ENCODE assay signal across 1 cellular context in genomic region chr12:69101505-69101904, GRCh38.
TF ChIP-seq lines count a peak whose summit lies in the region.

No MANE protein-coding gene starts in this region.

TF ChIP-seq in HepG2, 621 proteins besides CTCF, POLR2A, EP300 and RAD21 (continued from another document and continues in another):
- TF ChIP-seq ZXDC (CRISPR knock-in tag; IDR thresholded peaks at IDR 0.05), result no peak
- TF ChIP-seq, protein P1, sequence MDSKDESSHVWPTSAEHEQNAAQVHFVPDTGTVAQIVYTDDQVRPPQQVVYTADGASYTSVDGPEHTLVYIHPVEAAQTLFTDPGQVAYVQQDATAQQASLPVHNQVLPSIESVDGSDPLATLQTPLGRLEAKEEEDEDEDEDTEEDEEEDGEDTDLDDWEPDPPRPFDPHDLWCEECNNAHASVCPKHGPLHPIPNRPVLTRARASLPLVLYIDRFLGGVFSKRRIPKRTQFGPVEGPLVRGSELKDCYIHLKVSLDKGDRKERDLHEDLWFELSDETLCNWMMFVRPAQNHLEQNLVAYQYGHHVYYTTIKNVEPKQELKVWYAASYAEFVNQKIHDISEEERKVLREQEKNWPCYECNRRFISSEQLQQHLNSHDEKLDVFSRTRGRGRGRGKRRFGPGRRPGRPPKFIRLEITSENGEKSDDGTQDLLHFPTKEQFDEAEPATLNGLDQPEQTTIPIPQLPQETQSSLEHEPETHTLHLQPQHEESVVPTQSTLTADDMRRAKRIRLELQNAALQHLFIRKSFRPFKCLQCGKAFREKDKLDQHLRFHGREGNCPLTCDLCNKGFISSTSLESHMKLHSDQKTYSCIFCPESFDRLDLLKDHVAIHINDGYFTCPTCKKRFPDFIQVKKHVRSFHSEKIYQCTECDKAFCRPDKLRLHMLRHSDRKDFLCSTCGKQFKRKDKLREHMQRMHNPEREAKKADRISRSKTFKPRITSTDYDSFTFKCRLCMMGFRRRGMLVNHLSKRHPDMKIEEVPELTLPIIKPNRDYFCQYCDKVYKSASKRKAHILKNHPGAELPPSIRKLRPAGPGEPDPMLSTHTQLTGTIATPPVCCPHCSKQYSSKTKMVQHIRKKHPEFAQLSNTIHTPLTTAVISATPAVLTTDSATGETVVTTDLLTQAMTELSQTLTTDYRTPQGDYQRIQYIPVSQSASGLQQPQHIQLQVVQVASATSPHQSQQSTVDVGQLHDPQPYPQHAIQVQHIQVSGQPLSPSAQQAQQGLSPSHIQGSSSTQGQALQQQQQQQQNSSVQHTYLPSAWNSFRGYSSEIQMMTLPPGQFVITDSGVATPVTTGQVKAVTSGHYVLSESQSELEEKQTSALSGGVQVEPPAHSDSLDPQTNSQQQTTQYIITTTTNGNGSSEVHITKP (CRISPR knock-in tag; IDR thresholded peaks at IDR 0.05; ENCODE audit: low read depth), result 0 out of 2 replicates have a peak, but pooled peaks have one; percentile 41
- TF ChIP-seq SOX13 (IDR thresholded peaks at IDR 0.05), result no peak
- TF ChIP-seq SOX13 (CRISPR knock-in tag; conservative IDR thresholded peaks at IDR 0.05 in 1 of 2, IDR thresholded peaks at IDR 0.05 in 1 of 2), result peak in 1 of 2 experiments; percentile 75; a peak in 2 of 4 replicates
- TF ChIP-seq KDM6A (CRISPR knock-in tag; IDR thresholded peaks at IDR 0.05; ENCODE audit: low read depth), result peak; percentile 51; the same call in 1 of the 2 replicates
- TF ChIP-seq, protein P2, sequence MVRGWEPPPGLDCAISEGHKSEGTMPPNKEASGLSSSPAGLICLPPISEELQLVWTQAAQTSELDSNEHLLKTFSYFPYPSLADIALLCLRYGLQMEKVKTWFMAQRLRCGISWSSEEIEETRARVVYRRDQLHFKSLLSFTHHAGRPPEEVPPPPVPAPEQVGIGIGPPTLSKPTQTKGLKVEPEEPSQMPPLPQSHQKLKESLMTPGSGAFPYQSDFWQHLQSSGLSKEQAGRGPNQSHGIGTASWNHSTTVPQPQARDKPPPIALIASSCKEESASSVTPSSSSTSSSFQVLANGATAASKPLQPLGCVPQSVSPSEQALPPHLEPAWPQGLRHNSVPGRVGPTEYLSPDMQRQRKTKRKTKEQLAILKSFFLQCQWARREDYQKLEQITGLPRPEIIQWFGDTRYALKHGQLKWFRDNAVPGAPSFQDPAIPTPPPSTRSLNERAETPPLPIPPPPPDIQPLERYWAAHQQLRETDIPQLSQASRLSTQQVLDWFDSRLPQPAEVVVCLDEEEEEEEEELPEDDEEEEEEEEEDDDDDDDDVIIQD (CRISPR knock-in tag; IDR thresholded peaks at IDR 0.05; ENCODE audit: low read depth), result peak; percentile 80; the same call in 1 of the 2 replicates
- TF ChIP-seq ARNT (IDR thresholded peaks at IDR 0.05), result no peak
- TF ChIP-seq, protein P3, sequence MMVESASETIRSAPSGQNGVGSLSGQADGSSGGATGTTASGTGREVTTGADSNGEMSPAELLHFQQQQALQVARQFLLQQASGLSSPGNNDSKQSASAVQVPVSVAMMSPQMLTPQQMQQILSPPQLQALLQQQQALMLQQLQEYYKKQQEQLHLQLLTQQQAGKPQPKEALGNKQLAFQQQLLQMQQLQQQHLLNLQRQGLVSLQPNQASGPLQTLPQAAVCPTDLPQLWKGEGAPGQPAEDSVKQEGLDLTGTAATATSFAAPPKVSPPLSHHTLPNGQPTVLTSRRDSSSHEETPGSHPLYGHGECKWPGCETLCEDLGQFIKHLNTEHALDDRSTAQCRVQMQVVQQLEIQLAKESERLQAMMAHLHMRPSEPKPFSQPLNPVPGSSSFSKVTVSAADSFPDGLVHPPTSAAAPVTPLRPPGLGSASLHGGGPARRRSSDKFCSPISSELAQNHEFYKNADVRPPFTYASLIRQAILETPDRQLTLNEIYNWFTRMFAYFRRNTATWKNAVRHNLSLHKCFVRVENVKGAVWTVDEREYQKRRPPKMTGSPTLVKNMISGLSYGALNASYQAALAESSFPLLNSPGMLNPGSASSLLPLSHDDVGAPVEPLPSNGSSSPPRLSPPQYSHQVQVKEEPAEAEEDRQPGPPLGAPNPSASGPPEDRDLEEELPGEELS (CRISPR knock-in tag; IDR thresholded peaks at IDR 0.05), result peak; percentile 44
- no peak for TF ChIP-seq ZC3H4 (CRISPR knock-in tag; IDR thresholded peaks at IDR 0.05; ENCODE audit: borderline replicate concordance)
- TF ChIP-seq JDP2 (CRISPR knock-in tag; IDR thresholded peaks at IDR 0.05; ENCODE audit: borderline replicate concordance), result no peak
- peak; percentile 92 for TF ChIP-seq BCL6 (CRISPR knock-in tag; IDR thresholded peaks at IDR 0.05)
- TF ChIP-seq RARA (CRISPR knock-in tag; IDR thresholded peaks at IDR 0.05), result peak; percentile 92
- peak; percentile 74; the same call in 1 of the 2 replicates for TF ChIP-seq FOXO1 (CRISPR knock-in tag; IDR thresholded peaks at IDR 0.05)
- peak; percentile 81; the same call in 1 of the 2 replicates for TF ChIP-seq ZNF644 (CRISPR knock-in tag; IDR thresholded peaks at IDR 0.05; ENCODE audit: low read depth)
- TF ChIP-seq NR2C2 (CRISPR knock-in tag; IDR thresholded peaks at IDR 0.05; ENCODE audit: borderline replicate concordance), result 0 out of 2 replicates have a peak, but pooled peaks have one; percentile 21
- TF ChIP-seq MED1 (CRISPR knock-in tag; IDR thresholded peaks at IDR 0.05), result peak; percentile 44; the same call in 1 of the 2 replicates
- TF ChIP-seq, protein P4, sequence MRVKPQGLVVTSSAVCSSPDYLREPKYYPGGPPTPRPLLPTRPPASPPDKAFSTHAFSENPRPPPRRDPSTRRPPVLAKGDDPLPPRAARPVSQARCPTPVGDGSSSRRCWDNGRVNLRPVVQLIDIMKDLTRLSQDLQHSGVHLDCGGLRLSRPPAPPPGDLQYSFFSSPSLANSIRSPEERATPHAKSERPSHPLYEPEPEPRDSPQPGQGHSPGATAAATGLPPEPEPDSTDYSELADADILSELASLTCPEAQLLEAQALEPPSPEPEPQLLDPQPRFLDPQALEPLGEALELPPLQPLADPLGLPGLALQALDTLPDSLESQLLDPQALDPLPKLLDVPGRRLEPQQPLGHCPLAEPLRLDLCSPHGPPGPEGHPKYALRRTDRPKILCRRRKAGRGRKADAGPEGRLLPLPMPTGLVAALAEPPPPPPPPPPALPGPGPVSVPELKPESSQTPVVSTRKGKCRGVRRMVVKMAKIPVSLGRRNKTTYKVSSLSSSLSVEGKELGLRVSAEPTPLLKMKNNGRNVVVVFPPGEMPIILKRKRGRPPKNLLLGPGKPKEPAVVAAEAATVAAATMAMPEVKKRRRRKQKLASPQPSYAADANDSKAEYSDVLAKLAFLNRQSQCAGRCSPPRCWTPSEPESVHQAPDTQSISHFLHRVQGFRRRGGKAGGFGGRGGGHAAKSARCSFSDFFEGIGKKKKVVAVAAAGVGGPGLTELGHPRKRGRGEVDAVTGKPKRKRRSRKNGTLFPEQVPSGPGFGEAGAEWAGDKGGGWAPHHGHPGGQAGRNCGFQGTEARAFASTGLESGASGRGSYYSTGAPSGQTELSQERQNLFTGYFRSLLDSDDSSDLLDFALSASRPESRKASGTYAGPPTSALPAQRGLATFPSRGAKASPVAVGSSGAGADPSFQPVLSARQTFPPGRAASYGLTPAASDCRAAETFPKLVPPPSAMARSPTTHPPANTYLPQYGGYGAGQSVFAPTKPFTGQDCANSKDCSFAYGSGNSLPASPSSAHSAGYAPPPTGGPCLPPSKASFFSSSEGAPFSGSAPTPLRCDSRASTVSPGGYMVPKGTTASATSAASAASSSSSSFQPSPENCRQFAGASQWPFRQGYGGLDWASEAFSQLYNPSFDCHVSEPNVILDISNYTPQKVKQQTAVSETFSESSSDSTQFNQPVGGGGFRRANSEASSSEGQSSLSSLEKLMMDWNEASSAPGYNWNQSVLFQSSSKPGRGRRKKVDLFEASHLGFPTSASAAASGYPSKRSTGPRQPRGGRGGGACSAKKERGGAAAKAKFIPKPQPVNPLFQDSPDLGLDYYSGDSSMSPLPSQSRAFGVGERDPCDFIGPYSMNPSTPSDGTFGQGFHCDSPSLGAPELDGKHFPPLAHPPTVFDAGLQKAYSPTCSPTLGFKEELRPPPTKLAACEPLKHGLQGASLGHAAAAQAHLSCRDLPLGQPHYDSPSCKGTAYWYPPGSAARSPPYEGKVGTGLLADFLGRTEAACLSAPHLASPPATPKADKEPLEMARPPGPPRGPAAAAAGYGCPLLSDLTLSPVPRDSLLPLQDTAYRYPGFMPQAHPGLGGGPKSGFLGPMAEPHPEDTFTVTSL (CRISPR knock-in tag; IDR thresholded peaks at IDR 0.05; ENCODE audit: borderline replicate concordance), result peak; percentile 57; the same call in 1 of the 2 replicates
- TF ChIP-seq CBX2 (IDR thresholded peaks at IDR 0.05; ENCODE audit: low read depth, low read length), result no peak
- peak; percentile 46; the same call in 1 of the 2 replicates for TF ChIP-seq CBX2 (CRISPR knock-in tag; IDR thresholded peaks at IDR 0.05; ENCODE audit: low read depth)
- TF ChIP-seq ZNF563 (CRISPR knock-in tag; IDR thresholded peaks at IDR 0.05), result no peak
- TF ChIP-seq HDAC1 (CRISPR knock-in tag; IDR thresholded peaks at IDR 0.05), result 0 out of 2 replicates have a peak, but pooled peaks have one; percentile 24
- TF ChIP-seq FOXA3 (CRISPR knock-in tag; IDR thresholded peaks at IDR 0.05), result peak; percentile 71
- TF ChIP-seq, protein P5, sequence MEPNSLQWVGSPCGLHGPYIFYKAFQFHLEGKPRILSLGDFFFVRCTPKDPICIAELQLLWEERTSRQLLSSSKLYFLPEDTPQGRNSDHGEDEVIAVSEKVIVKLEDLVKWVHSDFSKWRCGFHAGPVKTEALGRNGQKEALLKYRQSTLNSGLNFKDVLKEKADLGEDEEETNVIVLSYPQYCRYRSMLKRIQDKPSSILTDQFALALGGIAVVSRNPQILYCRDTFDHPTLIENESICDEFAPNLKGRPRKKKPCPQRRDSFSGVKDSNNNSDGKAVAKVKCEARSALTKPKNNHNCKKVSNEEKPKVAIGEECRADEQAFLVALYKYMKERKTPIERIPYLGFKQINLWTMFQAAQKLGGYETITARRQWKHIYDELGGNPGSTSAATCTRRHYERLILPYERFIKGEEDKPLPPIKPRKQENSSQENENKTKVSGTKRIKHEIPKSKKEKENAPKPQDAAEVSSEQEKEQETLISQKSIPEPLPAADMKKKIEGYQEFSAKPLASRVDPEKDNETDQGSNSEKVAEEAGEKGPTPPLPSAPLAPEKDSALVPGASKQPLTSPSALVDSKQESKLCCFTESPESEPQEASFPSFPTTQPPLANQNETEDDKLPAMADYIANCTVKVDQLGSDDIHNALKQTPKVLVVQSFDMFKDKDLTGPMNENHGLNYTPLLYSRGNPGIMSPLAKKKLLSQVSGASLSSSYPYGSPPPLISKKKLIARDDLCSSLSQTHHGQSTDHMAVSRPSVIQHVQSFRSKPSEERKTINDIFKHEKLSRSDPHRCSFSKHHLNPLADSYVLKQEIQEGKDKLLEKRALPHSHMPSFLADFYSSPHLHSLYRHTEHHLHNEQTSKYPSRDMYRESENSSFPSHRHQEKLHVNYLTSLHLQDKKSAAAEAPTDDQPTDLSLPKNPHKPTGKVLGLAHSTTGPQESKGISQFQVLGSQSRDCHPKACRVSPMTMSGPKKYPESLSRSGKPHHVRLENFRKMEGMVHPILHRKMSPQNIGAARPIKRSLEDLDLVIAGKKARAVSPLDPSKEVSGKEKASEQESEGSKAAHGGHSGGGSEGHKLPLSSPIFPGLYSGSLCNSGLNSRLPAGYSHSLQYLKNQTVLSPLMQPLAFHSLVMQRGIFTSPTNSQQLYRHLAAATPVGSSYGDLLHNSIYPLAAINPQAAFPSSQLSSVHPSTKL (CRISPR knock-in tag; IDR thresholded peaks at IDR 0.05), result peak; percentile 80
- TF ChIP-seq DPF2 (CRISPR knock-in tag; IDR thresholded peaks at IDR 0.05; ENCODE audit: borderline replicate concordance, low read depth), result no peak
- TF ChIP-seq RXRB (CRISPR knock-in tag; IDR thresholded peaks at IDR 0.05; ENCODE audit: borderline replicate concordance), result peak; percentile 62; the same call in 1 of the 2 replicates
- peak; percentile 88 for TF ChIP-seq SOX5 (CRISPR knock-in tag; IDR thresholded peaks at IDR 0.05; ENCODE audit: borderline replicate concordance)
- TF ChIP-seq SAP130 (CRISPR knock-in tag; IDR thresholded peaks at IDR 0.05; ENCODE audit: low read depth), result 0 out of 2 replicates have a peak, but pooled peaks have one; percentile 17
- peak; percentile 47 for TF ChIP-seq TEAD3 (CRISPR knock-in tag; optimal IDR thresholded peaks at IDR 0.05; ENCODE audit: borderline replicate concordance)
- TF ChIP-seq SALL1 (CRISPR knock-in tag; IDR thresholded peaks at IDR 0.05), result peak; percentile 73
- peak; percentile 78 for TF ChIP-seq FOXK1 (CRISPR knock-in tag; IDR thresholded peaks at IDR 0.05; ENCODE audit: borderline replicate concordance, low read depth)
- no peak for TF ChIP-seq SOX6 (IDR thresholded peaks at IDR 0.05)
- peak; percentile 92 for TF ChIP-seq SOX6 (CRISPR knock-in tag; IDR thresholded peaks at IDR 0.05)
- peak; percentile 71 for TF ChIP-seq HNF4A (CRISPR knock-in tag; IDR thresholded peaks at IDR 0.05)
- peak; percentile 53 for TF ChIP-seq NFYC (CRISPR knock-in tag; IDR thresholded peaks at IDR 0.05)
- no peak for TF ChIP-seq JUNB (CRISPR knock-in tag; IDR thresholded peaks at IDR 0.05; ENCODE audit: borderline replicate concordance)
- TF ChIP-seq RCOR2 (CRISPR knock-in tag; IDR thresholded peaks at IDR 0.05), result 0 out of 2 replicates have a peak, but pooled peaks have one; percentile 19
- TF ChIP-seq, protein P6, sequence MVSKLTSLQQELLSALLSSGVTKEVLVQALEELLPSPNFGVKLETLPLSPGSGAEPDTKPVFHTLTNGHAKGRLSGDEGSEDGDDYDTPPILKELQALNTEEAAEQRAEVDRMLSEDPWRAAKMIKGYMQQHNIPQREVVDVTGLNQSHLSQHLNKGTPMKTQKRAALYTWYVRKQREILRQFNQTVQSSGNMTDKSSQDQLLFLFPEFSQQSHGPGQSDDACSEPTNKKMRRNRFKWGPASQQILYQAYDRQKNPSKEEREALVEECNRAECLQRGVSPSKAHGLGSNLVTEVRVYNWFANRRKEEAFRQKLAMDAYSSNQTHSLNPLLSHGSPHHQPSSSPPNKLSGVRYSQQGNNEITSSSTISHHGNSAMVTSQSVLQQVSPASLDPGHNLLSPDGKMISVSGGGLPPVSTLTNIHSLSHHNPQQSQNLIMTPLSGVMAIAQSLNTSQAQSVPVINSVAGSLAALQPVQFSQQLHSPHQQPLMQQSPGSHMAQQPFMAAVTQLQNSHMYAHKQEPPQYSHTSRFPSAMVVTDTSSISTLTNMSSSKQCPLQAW (CRISPR knock-in tag; IDR thresholded peaks at IDR 0.05), result peak; percentile 65
- TF ChIP-seq POGZ (CRISPR knock-in tag; IDR thresholded peaks at IDR 0.05), result peak; percentile 81
